Comparison of ENCODE assay signal across 1 cellular context in genomic region chr16:67198238-67198734, GRCh38.
TF ChIP-seq lines count a peak whose summit lies in the region.

No MANE protein-coding gene starts in this region.

TF ChIP-seq in GM12878, 131 proteins besides CTCF, POLR2A, EP300 and RAD21:
- TF ChIP-seq CHD4 (IDR thresholded peaks at IDR 0.05) (no peak), BHLHE40 (IDR thresholded peaks at IDR 0.05; ENCODE audit: borderline replicate concordance in 1 of 2, low read depth in 2 of 2, low read length in 1 of 2) (peak in 1 of 2 experiments; percentile 28; a peak in 2 of 4 replicates)
TF ChIP-seq in GM12878: peak in this region for 1.
